ENCODE assay signal across 1 cellular context in the genomic region with DNA sequence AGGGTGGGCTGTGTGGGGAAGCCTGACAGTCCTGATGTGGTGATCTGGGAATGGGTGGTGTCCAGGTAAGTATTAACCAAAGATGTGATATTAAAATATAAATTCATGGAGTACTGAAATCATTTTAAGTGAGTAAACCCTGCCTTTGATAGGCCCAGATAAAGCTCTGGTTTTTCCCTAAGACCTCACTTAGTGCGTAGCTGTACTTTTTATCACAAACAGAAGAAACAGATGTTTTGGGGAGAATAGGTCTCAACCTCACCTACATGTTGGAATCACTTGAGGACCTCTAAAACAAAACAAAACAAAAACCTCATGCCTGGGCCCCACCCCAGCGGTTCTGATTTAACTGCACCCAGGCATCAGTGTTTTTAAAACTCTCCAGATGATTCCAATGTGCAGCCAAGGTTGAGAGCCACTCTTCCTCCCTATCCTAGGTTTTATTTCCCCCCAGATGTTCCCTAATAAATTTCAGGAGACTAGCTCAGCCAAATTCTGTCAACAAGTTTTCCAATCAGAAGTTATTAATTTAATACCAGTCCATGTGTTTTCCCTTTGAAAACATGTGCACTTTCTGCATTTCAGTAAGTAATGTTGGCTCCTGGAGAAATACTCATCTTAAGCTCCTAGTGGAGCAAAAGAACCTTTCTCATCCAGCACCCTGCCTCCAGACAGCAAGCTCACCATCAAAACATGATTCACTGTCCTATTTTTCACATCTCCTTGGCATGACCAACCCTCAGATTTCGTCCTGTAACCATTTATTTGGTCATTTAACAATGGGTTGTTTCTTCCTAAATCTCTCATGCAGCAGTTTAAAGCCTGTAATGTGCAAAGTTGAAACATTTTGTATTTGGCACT.
TF ChIP-seq lines count a peak whose summit lies in the region.

No MANE protein-coding gene starts in this region.

TF ChIP-seq in SK-N-SH, 30 proteins besides CTCF, POLR2A, EP300 and RAD21 (continued from another document):
- TF ChIP-seq, protein P1, sequence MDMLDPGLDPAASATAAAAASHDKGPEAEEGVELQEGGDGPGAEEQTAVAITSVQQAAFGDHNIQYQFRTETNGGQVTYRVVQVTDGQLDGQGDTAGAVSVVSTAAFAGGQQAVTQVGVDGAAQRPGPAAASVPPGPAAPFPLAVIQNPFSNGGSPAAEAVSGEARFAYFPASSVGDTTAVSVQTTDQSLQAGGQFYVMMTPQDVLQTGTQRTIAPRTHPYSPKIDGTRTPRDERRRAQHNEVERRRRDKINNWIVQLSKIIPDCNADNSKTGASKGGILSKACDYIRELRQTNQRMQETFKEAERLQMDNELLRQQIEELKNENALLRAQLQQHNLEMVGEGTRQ (IDR thresholded peaks at IDR 0.05; ENCODE audit: borderline replicate concordance, low read depth, low read length), result no peak
